In the genomic region with DNA sequence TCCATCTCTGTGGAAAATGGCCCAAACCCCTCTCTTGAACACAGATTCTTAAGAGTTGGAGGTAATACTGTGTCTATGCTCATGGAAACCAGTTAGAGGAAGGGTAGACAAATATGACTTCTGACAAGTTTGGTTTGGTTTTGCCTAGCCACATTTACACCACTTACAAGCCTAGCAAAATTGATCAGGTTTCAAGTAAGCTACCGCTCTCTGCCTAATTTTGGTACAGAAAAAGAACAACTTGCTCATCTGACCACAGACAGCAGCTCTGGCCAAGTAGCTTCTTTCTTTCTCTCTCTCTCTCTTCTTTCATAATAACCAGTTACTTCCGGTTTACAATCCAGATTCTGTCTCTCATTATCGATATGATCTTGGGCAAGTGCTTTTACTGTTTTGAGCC, we compare ENCODE assay signal across 9 cellular contexts.
DNase-seq lines count a peak whose midpoint lies in the region; ATAC-seq and TF ChIP-seq lines count a peak whose summit lies in the region.
"Had no signal": no experiment of that assay in that cellular context is flagged by ENCODE, and none has a peak within 500 bp of the region (broad histone marks: within the 10 kb centered on the region; RNA-seq: fewer than 3 reads in every experiment).

No MANE protein-coding gene starts in this region.

- H3K4me1 ChIP-seq in esophagus muscularis mucosa (no peaks in the 10 kb centered on the region), esophagus squamous epithelium (no peaks in the 10 kb centered on the region)
- H3K4me1 ChIP-seq: parathyroid adenoma had no signal

- peak; percentile 8 for DNase-seq in activated CD4-positive, alpha-beta T cell treated with anti-CD3 and anti-CD28 coated beads for 48 hours
- no peak for DNase-seq in activated CD4-positive, alpha-beta T cell treated with anti-CD3 and anti-CD28 coated beads, Interleukin-2, amount 50 U/mL, for 1 hour
- peak; percentile 6 for DNase-seq in fibroblast of the aortic adventitia (ENCODE audit: low read depth)
- no peak for DNase-seq in stimulated activated naive CD4-positive, alpha-beta T cell (lab: John Stamatoyannopoulos, UW)
- DNase-seq in esophagus muscularis mucosa (ENCODE audit: extremely low spot score): no peak
- DNase-seq in esophagus squamous epithelium (lab: John Stamatoyannopoulos, UW): no peak

- no peak for TF ChIP-seq EP300 in esophagus muscularis mucosa (IDR thresholded peaks at IDR 0.05)

- no peak for TF ChIP-seq CTCF in fibroblast of the aortic adventitia (IDR thresholded peaks at IDR 0.05; ENCODE audit: insufficient read depth, low read length)
- TF ChIP-seq CTCF in esophagus muscularis mucosa (IDR thresholded peaks at IDR 0.05): no peak
- TF ChIP-seq CTCF in esophagus squamous epithelium (IDR thresholded peaks at IDR 0.05): no peak

- TF ChIP-seq POLR2A in esophagus muscularis mucosa (IDR thresholded peaks at IDR 0.05; ENCODE audit: low read depth) (no peak), esophagus squamous epithelium (IDR thresholded peaks at IDR 0.05) (no peak)

- H3K36me3 ChIP-seq in esophagus muscularis mucosa (no peaks in the 10 kb centered on the region), esophagus squamous epithelium (no peaks in the 10 kb centered on the region)

- ATAC-seq in GM21529 (IDR thresholded peaks at IDR 0.05; ENCODE audit: unreplicated experiment): peak; percentile 79
- ATAC-seq in HG03342 (IDR thresholded peaks at IDR 0.05; ENCODE audit: unreplicated experiment): peak; percentile 56

- H3K9me3 ChIP-seq in esophagus muscularis mucosa (no peaks in the 10 kb centered on the region), esophagus squamous epithelium (no peaks in the 10 kb centered on the region)

- 67% methylated on average over 3 of the region's 3 CpGs for WGBS in esophagus muscularis mucosa
- 48 to 81% methylated on average over 3 of the region's 3 CpGs for WGBS in esophagus squamous epithelium, 2 donors

- intact Hi-C loops in esophagus muscularis mucosa (cut with DNase I) (no loop called here), esophagus squamous epithelium (cut with DNase I) (no loop called here)

- H3K4me3 ChIP-seq in fibroblast of the aortic adventitia (ENCODE audit: low read depth, low read length) (no peak overlapping the region), esophagus muscularis mucosa (no peak overlapping the region), esophagus squamous epithelium (no peak overlapping the region)

- H3K27me3 ChIP-seq in esophagus muscularis mucosa (no peaks in the 10 kb centered on the region), esophagus squamous epithelium (no peaks in the 10 kb centered on the region)

- H3K27ac ChIP-seq in esophagus muscularis mucosa (replicated peaks in 1 of 4) (no peak overlapping the region), esophagus squamous epithelium (no peak overlapping the region)
- H3K27ac ChIP-seq: parathyroid adenoma had no signal

Comparison
In these comparisons a context has a peak if more than half of its experiments do, and no peak if none do; other contexts are left out.
1. DNase-seq: peak in activated CD4-positive, alpha-beta T cell treated with anti-CD3 and anti-CD28 coated beads for 48 hours (single experiment) and fibroblast of the aortic adventitia (single experiment); none in activated CD4-positive, alpha-beta T cell treated with anti-CD3 and anti-CD28 coated beads, Interleukin-2, amount 50 U/mL, for 1 hour (single experiment), stimulated activated naive CD4-positive, alpha-beta T cell (0 of 6), esophagus muscularis mucosa (single experiment) and esophagus squamous epithelium (single experiment).